8 cellular contexts compared by ENCODE assay signal in the genomic region with DNA sequence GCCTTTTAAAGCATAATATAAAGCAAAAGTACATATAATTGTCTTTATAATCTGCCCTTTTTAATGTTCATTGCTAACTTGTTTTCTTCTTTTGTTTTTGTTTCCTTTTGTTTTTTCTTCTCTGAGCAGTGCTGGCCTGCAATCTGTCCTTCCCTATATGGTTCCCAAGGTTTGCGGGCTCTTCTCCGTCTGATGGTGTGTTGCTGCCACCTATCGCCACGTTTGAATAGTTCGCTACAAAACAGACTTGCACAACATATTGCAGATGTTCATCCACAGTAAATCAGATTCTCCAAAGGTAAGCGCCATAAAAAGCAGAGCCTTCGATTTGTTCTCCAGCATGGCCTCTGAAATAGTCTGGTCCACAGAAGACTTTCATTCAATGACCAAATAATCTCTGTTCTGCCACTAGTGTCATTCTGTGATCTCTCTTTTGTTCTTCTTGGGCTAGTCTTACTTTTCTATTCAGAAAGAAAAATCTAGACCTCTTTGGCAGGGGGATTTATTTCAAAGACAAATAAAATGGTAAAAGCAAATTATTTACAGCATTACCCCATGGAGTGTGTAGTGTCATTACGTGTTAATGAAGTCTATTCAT.
A peak's percentile ranks its signal among the peaks of the same experiment; 100 is the strongest.
DNase-seq lines count a peak whose midpoint lies in the region; ATAC-seq lines count a peak whose summit lies in the region.

No MANE protein-coding gene starts in this region.

- ATAC-seq in GM18861 (IDR thresholded peaks at IDR 0.05; ENCODE audit: unreplicated experiment) = peak; percentile 82
- peak; percentile 80 for ATAC-seq in HG03060 (IDR thresholded peaks at IDR 0.05; ENCODE audit: low read depth, unreplicated experiment)

- no peak overlapping the region for H3K27ac ChIP-seq in caudate nucleus (ENCODE audit: low read depth, low read length)

- DNase-seq in AML-193 (lab: John Stamatoyannopoulos, UW) (peak; percentile 66 to 70), NCI-H2029 (lab: John Stamatoyannopoulos, UW) (peak; percentile 66), T-helper 9 cell (peak; percentile 2), caudate nucleus (lab: John Stamatoyannopoulos, UW) (peak in 51 of 61 donors; percentile 1 to 76 (median 24)), kidney glomerular epithelial cell (lab: John Stamatoyannopoulos, UW) (peak; percentile 74)
- peak; percentile 2 to 14 for DNase-seq in stimulated activated CD4-positive, alpha-beta T cell treated with anti-CD3 and anti-CD28 coated beads, Interleukin-4, amount 100 ng/mL, for 4 hours

Comparison
In these comparisons a context has a peak if more than half of its experiments do, and no peak if none do; other contexts are left out.
1. DNase-seq: peak in every context shown above with its lines; median percentile 74 in kidney glomerular epithelial cell; 68 in AML-193; 66 in NCI-H2029; 24 in caudate nucleus; 8 in stimulated activated CD4-positive, alpha-beta T cell treated with anti-CD3 and anti-CD28 coated beads, Interleukin-4, amount 100 ng/mL, for 4 hours; 2 in T-helper 9 cell.